Comparison of ENCODE assay signal across 10 cellular contexts in genomic region chr13:33509642-33510229, GRCh38.
A peak's percentile ranks its signal among the peaks of the same experiment; 100 is the strongest.
DNase-seq lines count a peak whose midpoint lies in the region; ATAC-seq, FAIRE-seq and TF ChIP-seq lines count a peak whose summit lies in the region.
"Had no signal": no experiment of that assay in that cellular context is flagged by ENCODE, and none has a peak within 500 bp of the region (broad histone marks: within the 10 kb centered on the region; RNA-seq: fewer than 3 reads in every experiment).

No MANE protein-coding gene starts in this region.

- H3K9ac ChIP-seq in GM12878 (ENCODE audit: control insufficient read depth, insufficient read depth, low read length) (no peak overlapping the region), rectal smooth muscle tissue (ENCODE audit: low read length) (no peak overlapping the region)

- H2AFZ ChIP-seq in GM12878 (ENCODE audit: control insufficient read depth, low read depth, low read length): no peak overlapping the region; the same call in 1 of the 2 replicates

- no peaks in the 10 kb centered on the region for H3K9me3 ChIP-seq in GM12878 (replicated peaks; ENCODE audit: control insufficient read depth, insufficient read depth, low read length)
- no peaks in the 10 kb centered on the region for H3K9me3 ChIP-seq in left ventricle myocardium inferior (replicated peaks)

- no peak overlapping the region for H3K4me2 ChIP-seq in GM12878 (ENCODE audit: control insufficient read depth, insufficient read depth)

- SMC1A ChIA-PET in GM12878 (lab: Charles Lee; ENCODE audit: uncharacterized antibody, unreplicated experiment): no interaction called here

- TF ChIP-seq RAD21 in GM12878 (IDR thresholded peaks at IDR 0.05; ENCODE audit: insufficient read depth, low read depth, low read length): no peak

- H3K36me3 ChIP-seq in GM12878 (ENCODE audit: control insufficient read depth in 2 of 2, insufficient read depth in 2 of 2, low read length in 1 of 2): no peaks in the 10 kb centered on the region
- no peaks in the 10 kb centered on the region for H3K36me3 ChIP-seq in left ventricle myocardium inferior
- H3K36me3 ChIP-seq in rectal smooth muscle tissue (ENCODE audit: control insufficient read depth, insufficient read depth, low read length): no peaks in the 10 kb centered on the region

- RAD21 ChIA-PET in GM12878 (lab: Charles Lee; ENCODE audit: unreplicated experiment): interaction anchor here (1.0 kb wide), 1 partner anchor 33 kb away, joined by 5 read pairs; no protein-coding TSS in a partner anchor

- no peak for TF ChIP-seq EP300 in GM12878 (IDR thresholded peaks at IDR 0.05; ENCODE audit: borderline replicate concordance in 1 of 2, control insufficient read depth in 1 of 2, low read depth in 2 of 2, low read length in 2 of 2)

- in situ Hi-C loops in GM12878 (cut with MboI): no loop called here

- FAIRE-seq in GM12878 (lab: Jason Lieb, UNC): no peak

- H4K20me1 ChIP-seq in GM12878 (ENCODE audit: control insufficient read depth, insufficient read depth): no peaks in the 10 kb centered on the region

- intact Hi-C loops in GM12878 (cut with micrococcal nuclease; ENCODE audit: unreplicated experiment): no loop called here
- intact Hi-C loops in left ventricle myocardium inferior (cut with micrococcal nuclease): no loop called here

- DNase-seq in GM03348 (ENCODE audit: low spot score): peak; percentile 43
- no peak for DNase-seq in GM12878 (ENCODE audit: low read depth, low spot score)
- DNase-seq in left ventricle myocardium inferior: peak; percentile 29
- DNase-seq in H4 (ENCODE audit: low spot score): no peak
- no peak for DNase-seq in central memory CD4-positive, alpha-beta T cell
- DNase-seq: DMS 273 treated with DMSO at 0.1 percent for 48 hours had no signal

- H3K4me1 ChIP-seq in GM12878 (ENCODE audit: control insufficient read depth, insufficient read depth, low read length): no peaks in the 10 kb centered on the region
- H3K4me1 ChIP-seq in left ventricle myocardium inferior: peaks cover 45% of the 10 kb centered on the region
- peaks cover 15% of the 10 kb centered on the region for H3K4me1 ChIP-seq in rectal smooth muscle tissue (ENCODE audit: control insufficient read depth, insufficient read depth, low read length)

- H3K4me3 ChIP-seq in GM12878 (no peak overlapping the region), left ventricle myocardium inferior (peak overlapping the region; percentile 13), rectal smooth muscle tissue (ENCODE audit: low read length) (no peak overlapping the region)

- CTCF ChIA-PET in GM12878 (lab: Yijun Ruan, JAX): no interaction called here

- no peak overlapping the region for H3K27ac ChIP-seq in GM12878 (ENCODE audit: control insufficient read depth, insufficient read depth)
- peak overlapping the region; percentile 92 for H3K27ac ChIP-seq in left ventricle myocardium inferior (replicated peaks)
- peak overlapping the region; percentile 86 for H3K27ac ChIP-seq in rectal smooth muscle tissue (ENCODE audit: low read depth, low read length)
- H3K27ac ChIP-seq: VCaP had no signal

- WGBS in GM12878 (ENCODE audit: insufficient coverage, insufficient replicate concordance, low lambda C conversion rate, missing lambda C conversion rate): 80% methylated on average over 5 of the region's 5 CpGs

- BruUV-seq in GM12878 (replicated peaks; lab: Mats Ljungman, UMichigan): no TSS peak

- ATAC-seq in GM12878 (no peak), HG03439 (IDR thresholded peaks at IDR 0.05; ENCODE audit: unreplicated experiment) (no peak), HG02938 (IDR thresholded peaks at IDR 0.05; ENCODE audit: unreplicated experiment) (no peak)

- POLR2A ChIA-PET in GM12878 (lab: Charles Lee): no interaction called here

- H3K79me2 ChIP-seq in GM12878 (ENCODE audit: control insufficient read depth, insufficient read depth, low read length): no peaks in the 10 kb centered on the region

- no peak for TF ChIP-seq CTCF in GM12878 (IDR thresholded peaks at IDR 0.05 in 2 of 3, conservative IDR thresholded peaks at IDR 0.05 in 1 of 3; ENCODE audit: control insufficient read depth in 2 of 3, extremely low read depth in 1 of 3, insufficient read depth in 1 of 3, low read depth in 3 of 3, low read length in 3 of 3)
- TF ChIP-seq CTCF in left ventricle myocardium inferior (IDR thresholded peaks at IDR 0.05; ENCODE audit: borderline replicate concordance): no peak

- H3K27me3 ChIP-seq in GM12878 (replicated peaks in 1 of 2; ENCODE audit: control insufficient read depth in 2 of 2, insufficient read depth in 2 of 2, low read length in 1 of 2): no peaks in the 10 kb centered on the region
- H3K27me3 ChIP-seq in left ventricle myocardium inferior (ENCODE audit: low read depth): no peaks in the 10 kb centered on the region
- no peaks in the 10 kb centered on the region for H3K27me3 ChIP-seq in rectal smooth muscle tissue (ENCODE audit: control insufficient read depth, insufficient read depth, low read length)

- TF ChIP-seq POLR2A in GM12878 (IDR thresholded peaks at IDR 0.05; ENCODE audit: low read depth, low read length): no peak

TF ChIP-seq in GM12878, 131 proteins besides CTCF, POLR2A, EP300 and RAD21:
- TF ChIP-seq FOXK2 (IDR thresholded peaks at IDR 0.05) (no peak), GABPA (IDR thresholded peaks at IDR 0.05; ENCODE audit: low read depth) (peak; percentile 17; the same call in 1 of the 2 replicates)

Comparison
In these comparisons a context has a peak if more than half of its experiments do, and no peak if none do; other contexts are left out.
1. DNase-seq: peak in GM03348 (single experiment) and left ventricle myocardium inferior (single experiment); none in GM12878 (single experiment), H4 (single experiment) and central memory CD4-positive, alpha-beta T cell (single experiment).